In the genomic region with DNA sequence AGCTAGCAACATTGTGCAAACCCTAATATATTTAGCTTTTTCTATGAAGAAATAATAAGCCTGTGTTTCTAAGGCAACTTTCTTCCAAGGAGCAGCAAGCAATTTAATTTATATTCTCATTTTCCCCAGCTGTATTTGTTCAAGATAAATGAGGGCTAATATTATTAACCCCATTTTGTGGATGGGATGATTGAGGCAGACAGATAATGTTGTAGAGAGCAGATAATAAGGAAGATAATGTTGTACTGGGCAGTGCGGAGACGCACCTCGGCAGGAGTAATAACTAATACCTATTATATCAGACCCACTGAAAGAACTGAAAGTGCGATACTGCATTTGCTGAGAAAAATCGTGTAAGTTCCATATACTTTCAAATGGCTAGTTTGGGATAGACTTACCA, we compare ENCODE assay signal across 9 cellular contexts.
"Had no signal": no experiment of that assay in that cellular context is flagged by ENCODE, and none has a peak within 500 bp of the region (broad histone marks: within the 10 kb centered on the region; RNA-seq: fewer than 3 reads in every experiment).

No MANE protein-coding gene starts in this region.

- H3K9ac ChIP-seq: KMS-11 had no signal

- H2AFZ ChIP-seq: GM23338 had no signal

- H3K27ac ChIP-seq: HL-60, KMS-11 had no signal

- DNase-seq: H7, HFFc6, IMR-90, KBM-7 had no signal

- H3K36me3 ChIP-seq: HAP-1 had no signal

- ATAC-seq: GM23338, HCT116 had no signal

- H3K4me3 ChIP-seq: GM23338, HAP-1 had no signal

- H3K4me2 ChIP-seq: GM23338, KMS-11 had no signal

- H3K9me3 ChIP-seq: HAP-1 had no signal
